In the genomic region with DNA sequence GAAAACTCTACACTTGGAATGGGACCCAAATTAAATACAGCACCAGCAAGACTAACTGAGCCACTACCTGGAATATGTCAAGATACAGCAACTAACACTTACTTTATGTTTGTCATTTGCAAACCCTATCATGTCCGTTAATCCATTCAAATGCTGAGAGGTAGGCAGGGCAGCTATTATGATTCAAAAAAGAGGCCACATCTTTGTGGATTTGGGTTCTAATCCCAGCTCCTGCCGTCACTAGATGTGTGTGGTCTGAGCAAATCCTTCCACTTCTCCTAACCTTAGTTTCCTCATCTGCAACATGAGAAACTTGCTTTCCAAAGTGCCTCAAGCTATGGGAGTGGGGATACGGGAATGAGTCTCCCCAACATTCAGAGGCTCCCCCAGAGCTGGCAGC, we compare ENCODE assay signal across 1 cellular context.
TF ChIP-seq lines count a peak whose summit lies in the region.

No MANE protein-coding gene starts in this region.

TF ChIP-seq in SK-N-SH, 30 proteins besides CTCF, POLR2A, EP300 and RAD21 (continued from another document):
- TF ChIP-seq, protein P1, sequence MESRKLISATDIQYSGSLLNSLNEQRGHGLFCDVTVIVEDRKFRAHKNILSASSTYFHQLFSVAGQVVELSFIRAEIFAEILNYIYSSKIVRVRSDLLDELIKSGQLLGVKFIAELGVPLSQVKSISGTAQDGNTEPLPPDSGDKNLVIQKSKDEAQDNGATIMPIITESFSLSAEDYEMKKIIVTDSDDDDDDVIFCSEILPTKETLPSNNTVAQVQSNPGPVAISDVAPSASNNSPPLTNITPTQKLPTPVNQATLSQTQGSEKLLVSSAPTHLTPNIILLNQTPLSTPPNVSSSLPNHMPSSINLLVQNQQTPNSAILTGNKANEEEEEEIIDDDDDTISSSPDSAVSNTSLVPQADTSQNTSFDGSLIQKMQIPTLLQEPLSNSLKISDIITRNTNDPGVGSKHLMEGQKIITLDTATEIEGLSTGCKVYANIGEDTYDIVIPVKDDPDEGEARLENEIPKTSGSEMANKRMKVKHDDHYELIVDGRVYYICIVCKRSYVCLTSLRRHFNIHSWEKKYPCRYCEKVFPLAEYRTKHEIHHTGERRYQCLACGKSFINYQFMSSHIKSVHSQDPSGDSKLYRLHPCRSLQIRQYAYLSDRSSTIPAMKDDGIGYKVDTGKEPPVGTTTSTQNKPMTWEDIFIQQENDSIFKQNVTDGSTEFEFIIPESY (IDR thresholded peaks at IDR 0.05; ENCODE audit: borderline replicate concordance, low read depth) = no peak
- TF ChIP-seq NFIC (IDR thresholded peaks at IDR 0.05; ENCODE audit: borderline replicate concordance) = no peak
- no peak for TF ChIP-seq TAF1 (IDR thresholded peaks at IDR 0.05; ENCODE audit: borderline replicate concordance, low read depth, low read length)
- no peak for TF ChIP-seq NRF1 (IDR thresholded peaks at IDR 0.05; ENCODE audit: low read depth, low read length)
- TF ChIP-seq CHD2 (IDR thresholded peaks at IDR 0.05; ENCODE audit: low read length, partially characterized antibody) = no peak
- TF ChIP-seq GABPA (IDR thresholded peaks at IDR 0.05; ENCODE audit: low read depth) = no peak
- no peak for TF ChIP-seq RXRA (IDR thresholded peaks at IDR 0.05; ENCODE audit: borderline replicate concordance, low read depth)
- TF ChIP-seq TCF12 (IDR thresholded peaks at IDR 0.05) = no peak
- TF ChIP-seq FOSL2 (IDR thresholded peaks at IDR 0.05; ENCODE audit: borderline replicate concordance, low read depth) = no peak
- TF ChIP-seq, protein P2, sequence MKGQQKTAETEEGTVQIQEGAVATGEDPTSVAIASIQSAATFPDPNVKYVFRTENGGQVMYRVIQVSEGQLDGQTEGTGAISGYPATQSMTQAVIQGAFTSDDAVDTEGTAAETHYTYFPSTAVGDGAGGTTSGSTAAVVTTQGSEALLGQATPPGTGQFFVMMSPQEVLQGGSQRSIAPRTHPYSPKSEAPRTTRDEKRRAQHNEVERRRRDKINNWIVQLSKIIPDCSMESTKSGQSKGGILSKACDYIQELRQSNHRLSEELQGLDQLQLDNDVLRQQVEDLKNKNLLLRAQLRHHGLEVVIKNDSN (IDR thresholded peaks at IDR 0.05; ENCODE audit: borderline replicate concordance, low read depth) = no peak
- no peak for TF ChIP-seq SIN3A (IDR thresholded peaks at IDR 0.05; ENCODE audit: borderline replicate concordance, low read depth, low read length)
- no peak for TF ChIP-seq GATA2 (CRISPR knock-in tag; IDR thresholded peaks at IDR 0.05)
- TF ChIP-seq YY1 (IDR thresholded peaks at IDR 0.05; ENCODE audit: low read depth) = no peak
- TF ChIP-seq RCOR1 (IDR thresholded peaks at IDR 0.05; ENCODE audit: low read length) = no peak
- TF ChIP-seq FOXJ3 (CRISPR knock-in tag; IDR thresholded peaks at IDR 0.05) = no peak
TF ChIP-seq in SK-N-SH: peak in this region for 0.
